ENCODE assay signal across 18 cellular contexts in genomic region chr22:45510376-45511232, GRCh38. TPM values are rescaled to one million over a fixed set of nuclear protein-coding genes. Genes with fewer than 3 reads are reported as not detected.
DNase-seq lines count a peak whose midpoint lies in the region; ATAC-seq and TF ChIP-seq lines count a peak whose summit lies in the region.
"Had no signal": no experiment of that assay in that cellular context is flagged by ENCODE, and none has a peak within 500 bp of the region (broad histone marks: within the 10 kb centered on the region; RNA-seq: fewer than 3 reads in every experiment).

No MANE protein-coding gene starts in this region.

- DNase-seq in H7 (peak; percentile 41), retinal pigment epithelial cell (ENCODE audit: low read depth) (peak; percentile 55), tibial nerve (ENCODE audit: low spot score in 2 of 2) (no peak)
- no peak for DNase-seq in activated T-cell treated with anti-CD3 and anti-CD28 coated beads, Interleukin-2, amount 50 U/mL, for 1 hour
- no peak for DNase-seq in stimulated activated naive CD4-positive, alpha-beta T cell treated with Interleukin-2 at 50 U/mL for 16 hours (lab: John Stamatoyannopoulos, UW)
- DNase-seq: activated CD4-positive, alpha-beta T cell treated with anti-CD3 and anti-CD28 coated beads for 4 hours; activated CD8-positive, alpha-beta memory T cell treated with anti-CD3 and anti-CD28 coated beads, Interleukin-2, amount 50 U/mL, for 48 hours; naive B cell; retina; SHP77; stimulated activated CD4-positive, alpha-beta T cell treated with anti-CD3 and anti-CD28 coated beads, Interleukin-1b, Interleukin-23, amount 100 ng/mL, for 48 hours; thyroid gland had no signal

- no peak for TF ChIP-seq POLR2A in tibial nerve (IDR thresholded peaks at IDR 0.05)

- H3K27me3 ChIP-seq in H7 (ENCODE audit: control insufficient read depth, insufficient read depth, low read length): no peaks in the 10 kb centered on the region
- H3K27me3 ChIP-seq in iPS-20b (ENCODE audit: insufficient read depth, low read length): no peaks in the 10 kb centered on the region
- peaks cover 0 to 24% of the 10 kb centered on the region in 2 donors for H3K27me3 ChIP-seq in tibial nerve
- H3K27me3 ChIP-seq: thyroid gland had no signal

- TF ChIP-seq EP300 in tibial nerve (IDR thresholded peaks at IDR 0.05): no peak

- 70 to 75% methylated on average over 12 to 14 of the region's 14 CpGs for WGBS in tibial nerve, 2 donors

- H3K4me3 ChIP-seq in H7 (ENCODE audit: insufficient read depth, low read depth, low read length) (no peak overlapping the region), iPS-20b (ENCODE audit: low read length) (no peak overlapping the region), retinal pigment epithelial cell (ENCODE audit: low read length) (no peak overlapping the region), tibial nerve (no peak overlapping the region)
- H3K4me3 ChIP-seq: heart left ventricle, thyroid gland had no signal

- peaks cover 34% of the 10 kb centered on the region; the same call in 1 of the 2 replicates for H3K4me1 ChIP-seq in iPS-20b (ENCODE audit: insufficient read depth, low read length)
- H3K4me1 ChIP-seq in tibial nerve: peaks cover 0 to 62% (median 9%) of the 10 kb centered on the region in 4 donors

- H3K9ac ChIP-seq in iPS-20b (ENCODE audit: low read depth, low read length): peak overlapping the region; percentile 51; the same call in 1 of the 2 replicates

- H3K36me3 ChIP-seq in H7 (replicated peaks; ENCODE audit: control insufficient read depth, insufficient read depth, low read length) (peaks cover 2% of the 10 kb centered on the region), iPS-20b (ENCODE audit: insufficient read depth, low read depth, low read length) (peaks cover 6% of the 10 kb centered on the region), tibial nerve (no peaks in the 10 kb centered on the region)
- H3K36me3 ChIP-seq: thyroid gland had no signal

- TF ChIP-seq CTCF in retinal pigment epithelial cell (conservative IDR thresholded peaks at IDR 0.05; ENCODE audit: low read depth, low read length) (no peak), tibial nerve (IDR thresholded peaks at IDR 0.05) (no peak)

- H3K9me3 ChIP-seq in iPS-20b (ENCODE audit: insufficient read depth, low read depth, low read length) (no peaks in the 10 kb centered on the region), tibial nerve (no peaks in the 10 kb centered on the region)
- H3K9me3 ChIP-seq: heart left ventricle, thyroid gland had no signal

- no peak for ATAC-seq in HG02763 (IDR thresholded peaks at IDR 0.05; ENCODE audit: unreplicated experiment)
- ATAC-seq: activated naive CD4-positive, alpha-beta T cell treated with anti-CD3 and anti-CD28 coated beads, Interleukin-2, amount 50 U/mL, for 72 hours had no signal

- peak overlapping the region; percentile 18 for H3K27ac ChIP-seq in angular gyrus (ENCODE audit: low read depth, low read length)
- H3K27ac ChIP-seq in iPS-20b (ENCODE audit: low read length): no peak overlapping the region
- peak overlapping the region in 2 of 4 donors; percentile 29 to 89 for H3K27ac ChIP-seq in tibial nerve

RNA-seq across cellular contexts. Expression of gene FBLN1, which starts 7.9 kb away (rescaled TPM):
- 126 and 132 TPM in 2 replicates for total RNA-seq in H7 (2014; rRNA removed; shearing (Covaris generic))
- total RNA-seq in tibial nerve: 1,000 to 10,000 TPM in 1 of 4 donors, 100 to 1,000 TPM in 3; 172 to 1,145 (median 351) TPM
- total RNA-seq: T-helper 2 cell treated with Interferon-gamma antibody and Interleukin-4, amounts not matched to agents 100 ng/mL and 5 ng/mL, for 36 hours had no signal

Comparison
In these comparisons a context has a peak if more than half of its experiments do, and no peak if none do; other contexts are left out.
1. DNase-seq: peak in H7 (single experiment) and retinal pigment epithelial cell (single experiment); none in activated T-cell treated with anti-CD3 and anti-CD28 coated beads, Interleukin-2, amount 50 U/mL, for 1 hour (single experiment), tibial nerve (0 of 2) and stimulated activated naive CD4-positive, alpha-beta T cell treated with Interleukin-2 at 50 U/mL for 16 hours (single experiment).